ENCODE assay signal across 2 cellular contexts in genomic region chr12:9640024-9640423, GRCh38.
TF ChIP-seq lines count a peak whose summit lies in the region.

No MANE protein-coding gene starts in this region.

TF ChIP-seq in HepG2, 621 proteins besides CTCF, POLR2A, EP300 and RAD21:
- peak; percentile 69 to 83 for TF ChIP-seq MAFK (conservative IDR thresholded peaks at IDR 0.05 in 1 of 2, IDR thresholded peaks at IDR 0.05 in 1 of 2; ENCODE audit: low read length in 2 of 2)
- peak; percentile 76 for TF ChIP-seq MAFF (IDR thresholded peaks at IDR 0.05; ENCODE audit: low read depth, low read length)
- no peak for TF ChIP-seq HDAC2 (CRISPR knock-in tag; IDR thresholded peaks at IDR 0.05)
- TF ChIP-seq FLYWCH1 (CRISPR knock-in tag; IDR thresholded peaks at IDR 0.05), result no peak
- no peak for TF ChIP-seq ZNF24 (IDR thresholded peaks at IDR 0.05)

TF ChIP-seq in K562, 482 proteins besides CTCF, POLR2A, EP300 and RAD21:
- TF ChIP-seq KAT8 (IDR thresholded peaks at IDR 0.05; ENCODE audit: low read depth) (no peak), IRF9 (tag; IDR thresholded peaks at IDR 0.05) (no peak), TBL1XR1 (IDR thresholded peaks at IDR 0.05; ENCODE audit: low read length in 2 of 2) (no peak), MAFG (tag; conservative IDR thresholded peaks at IDR 0.05) (0 out of 2 replicates have a peak, but pooled peaks have one; percentile 12), C11orf30 (IDR thresholded peaks at IDR 0.05; ENCODE audit: low read depth) (peak; percentile 39; the same call in 1 of the 2 replicates), MAFK (IDR thresholded peaks at IDR 0.05; ENCODE audit: low read length) (peak; percentile 7; the same call in 1 of the 2 replicates), ETS2 (tag; IDR thresholded peaks at IDR 0.05; ENCODE audit: borderline replicate concordance, poor library complexity, severe bottlenecking) (no peak)
